ENCODE assay signal across 8 cellular contexts in genomic region chr1:167599839-167600581, GRCh38. TPM values are rescaled to one million over a fixed set of nuclear protein-coding genes. Genes with fewer than 3 reads are reported as not detected.
DNase-seq lines count a peak whose midpoint lies in the region; ATAC-seq, FAIRE-seq and TF ChIP-seq lines count a peak whose summit lies in the region.

No MANE protein-coding gene starts in this region.

- peak overlapping the region; percentile 38 for H3K4me3 Mint-ChIP-seq in natural killer cell

- H3K36me3 Mint-ChIP-seq in natural killer cell = no peaks in the 10 kb centered on the region

- H3K27me3 Mint-ChIP-seq in natural killer cell (ENCODE audit: low read depth in 2 of 2) = peaks cover 0 to 5% of the 10 kb centered on the region in 2 donors

- TF ChIP-seq EP300 in Ishikawa (IDR thresholded peaks at IDR 0.05; ENCODE audit: borderline replicate concordance) = no peak

- TF ChIP-seq RAD21 in Ishikawa (IDR thresholded peaks at IDR 0.05; ENCODE audit: low read depth) = peak; percentile 74

- peak; percentile 73 for FAIRE-seq in endometrium (lab: Jason Lieb, UNC)

- no peaks in the 10 kb centered on the region for H3K9me3 Mint-ChIP-seq in natural killer cell

- ATAC-seq in GM21526 (IDR thresholded peaks at IDR 0.05; ENCODE audit: low FRiP score, unreplicated experiment) (peak; percentile 70), natural killer cell (peak; percentile 75 to 82 (median 81))

- H3K4me1 Mint-ChIP-seq in natural killer cell = peaks cover 26 to 30% of the 10 kb centered on the region in 2 donors

- peak; percentile 54 for TF ChIP-seq CTCF in natural killer cell (IDR thresholded peaks at IDR 0.05)

- H3K27ac Mint-ChIP-seq in natural killer cell = peak overlapping the region in 1 of 2 donors; percentile 50

- DNase-seq in NCI-H1105 treated with DMSO at 0.1 percent for 48 hours (lab: John Stamatoyannopoulos, UW) = peak; percentile 36
- DNase-seq in NCI-H1105 (lab: John Stamatoyannopoulos, UW) = no peak
- DNase-seq in UCSD-AML1 (lab: John Stamatoyannopoulos, UW; ENCODE audit: unreplicated experiment) = peak; percentile 25
- no peak for DNase-seq in natural killer cell
- DNase-seq in HuH-7.5 (ENCODE audit: low spot score) = no peak

- intact Hi-C loops in natural killer cell (cut with micrococcal nuclease) = loop anchor here (1.0 to 5.0 kb wide), 4 partner anchors 29 to 88 kb away; no protein-coding TSS in a partner anchor

TF ChIP-seq in Ishikawa, 13 proteins besides CTCF, POLR2A, EP300 and RAD21:
- TF ChIP-seq EGR1 (IDR thresholded peaks at IDR 0.05) = no peak

RNA-seq across cellular contexts. Expression of gene RCSD1, which starts 30.0 kb away (rescaled TPM):
- total RNA-seq in natural killer cell = 100 to 1,000 TPM in 2 of 3 donors, 10 to 100 TPM in 1; 86.3 to 130 (median 110) TPM

RNA-seq across cellular contexts. Expression of gene CREG1, which starts 46.4 kb away (rescaled TPM):
- 10 to 100 TPM in 1 of 3 donors, 1 to 10 TPM in 2; 6.7 to 15.8 (median 8.9) TPM for total RNA-seq in natural killer cell

Comparison
In these comparisons a context has a peak if more than half of its experiments do, and no peak if none do; other contexts are left out.
1. DNase-seq: peak in NCI-H1105 treated with DMSO at 0.1 percent for 48 hours (single experiment) and UCSD-AML1 (single experiment); none in NCI-H1105 (single experiment), natural killer cell (single experiment) and HuH-7.5 (single experiment).